In the genomic region with DNA sequence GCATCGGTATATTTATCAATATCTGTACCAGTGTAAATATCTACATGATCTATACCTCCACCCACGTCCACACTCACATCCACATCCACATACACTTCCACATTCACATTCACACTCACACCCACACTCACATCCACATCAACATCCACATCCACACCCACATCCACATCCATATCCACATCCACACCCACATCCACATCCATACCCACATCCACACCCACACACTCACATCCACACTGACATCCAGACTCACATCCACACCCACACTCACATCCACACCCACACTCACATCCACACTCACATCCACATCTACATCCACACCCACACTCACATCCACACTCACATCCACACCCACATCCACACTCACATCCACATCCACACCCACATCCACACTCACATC, we compare ENCODE assay signal across 20 cellular contexts.
DNase-seq lines count a peak whose midpoint lies in the region; ATAC-seq, FAIRE-seq and TF ChIP-seq lines count a peak whose summit lies in the region.
"Had no signal": no experiment of that assay in that cellular context is flagged by ENCODE, and none has a peak within 500 bp of the region (broad histone marks: within the 10 kb centered on the region; RNA-seq: fewer than 3 reads in every experiment).

No MANE protein-coding gene starts in this region.

- no peak overlapping the region for H3K9ac ChIP-seq in IMR-90 (ENCODE audit: low read depth, low read length)
- H3K9ac ChIP-seq: BLaER1 treated with 17β-estradiol and CSF1 and Interleukin-3, amounts not matched to agents 10 nM and 100 nM had no signal

- WGBS in IMR-90 (ENCODE audit: extremely low coverage in 2 of 2, insufficient read length in 1 of 2), 2 experiments = 20% methylated on average over 1 of the region's 2 CpGs; no CpG with 5 or more reads in 1 of the 2 experiments
- WGBS in esophagus muscularis mucosa = 81% methylated on average over 2 of the region's 2 CpGs

- no peak overlapping the region for H3K18ac ChIP-seq in IMR-90 (ENCODE audit: low read depth, low read length)

- intact Hi-C loops in IMR-90 (cut with micrococcal nuclease) (no loop called here), esophagus muscularis mucosa (cut with DNase I) (no loop called here)

- H3K36me3 ChIP-seq in IMR-90 (ENCODE audit: control insufficient read depth, insufficient read depth, low read length) = no peaks in the 10 kb centered on the region
- H3K36me3 ChIP-seq in esophagus muscularis mucosa = no peaks in the 10 kb centered on the region
- H3K36me3 ChIP-seq: BLaER1 treated with 17β-estradiol and CSF1 and Interleukin-3, amounts not matched to agents 10 nM and 100 nM had no signal

- H3K4me2 ChIP-seq in IMR-90 (ENCODE audit: low read depth, low read length) = no peak overlapping the region
- H3K4me2 ChIP-seq: A549; BLaER1 treated with 17β-estradiol and CSF1 and Interleukin-3, amounts not matched to agents 10 nM and 100 nM had no signal

- no peak overlapping the region for H3K56ac ChIP-seq in IMR-90 (ENCODE audit: extremely low read depth, insufficient read depth, low read length)

- in situ Hi-C loops in IMR-90 (cut with MboI; ENCODE audit: low sequenced_read_pairs) = no loop called here

- peak; percentile 21 for FAIRE-seq in GM12892 (lab: Jason Lieb, UNC)
- FAIRE-seq: A549, D721Med, G401.6, GM18507 had no signal

- H3K23ac ChIP-seq in IMR-90 (ENCODE audit: low read depth, low read length) = no peak overlapping the region

- POLR2A ChIA-PET in IMR-90 (lab: Charles Lee; ENCODE audit: unreplicated experiment) = no interaction called here

- H2AFZ ChIP-seq in IMR-90 (replicated peaks; ENCODE audit: low read length, poor library complexity) = no peak overlapping the region

- H3K79me1 ChIP-seq in IMR-90 (ENCODE audit: low read depth in 1 of 2, low read length in 2 of 2) = no peaks in the 10 kb centered on the region

- CTCF ChIA-PET in IMR-90 (lab: Yijun Ruan, JAX) = no interaction called here

- no peak overlapping the region for H4K5ac ChIP-seq in IMR-90 (ENCODE audit: low read depth, low read length)

- no TSS peak for BruUV-seq in IMR-90 (replicated peaks; lab: Mats Ljungman, UMichigan)

- no peak overlapping the region for H2BK15ac ChIP-seq in IMR-90 (ENCODE audit: low read depth, low read length)

- dilution Hi-C loops in IMR-90 (cut with HindIII; ENCODE audit: low sequenced_read_pairs, unreplicated experiment) = no loop called here

- H3K4me3 ChIP-seq in IMR-90 (ENCODE audit: insufficient read depth, low read depth, low read length) (no peak overlapping the region), esophagus muscularis mucosa (no peak overlapping the region)
- H3K4me3 ChIP-seq: A549; BLaER1 treated with 17β-estradiol and CSF1 and Interleukin-3, amounts not matched to agents 10 nM and 100 nM had no signal

- TF ChIP-seq EP300 in esophagus muscularis mucosa (IDR thresholded peaks at IDR 0.05) = no peak

- no peaks in the 10 kb centered on the region for H3K27me3 ChIP-seq in IMR-90 (ENCODE audit: control insufficient read depth, insufficient read depth, low read length)
- peaks cover 0 to 21% (median 0%) of the 10 kb centered on the region in 4 donors for H3K27me3 ChIP-seq in esophagus muscularis mucosa
- H3K27me3 ChIP-seq: BLaER1 treated with 17β-estradiol and CSF1 and Interleukin-3, amounts not matched to agents 10 nM and 100 nM had no signal

- no peak overlapping the region for H2BK20ac ChIP-seq in IMR-90 (ENCODE audit: low read depth, low read length)

- TF ChIP-seq CTCF in IMR-90 (conservative IDR thresholded peaks at IDR 0.05; ENCODE audit: low read depth, low read length) = no peak
- TF ChIP-seq CTCF in esophagus muscularis mucosa (IDR thresholded peaks at IDR 0.05) = no peak

- H4K91ac ChIP-seq in IMR-90 (ENCODE audit: insufficient read depth, low read depth, low read length) = no peak overlapping the region

- H4K8ac ChIP-seq in IMR-90 (ENCODE audit: low read depth in 2 of 2, low read length in 2 of 2) = no peak overlapping the region

- TF ChIP-seq RAD21 in IMR-90 (IDR thresholded peaks at IDR 0.05; ENCODE audit: low read length) = no peak

- no peak overlapping the region for H2AK5ac ChIP-seq in IMR-90 (ENCODE audit: low read depth, low read length)

- DNase-seq in GM12892 (ENCODE audit: insufficient read length) (no peak), IMR-90 (no peak), esophagus muscularis mucosa (ENCODE audit: extremely low spot score) (peak; percentile 60), HPDE6-E6E7 (ENCODE audit: extremely low spot score) (no peak)
- DNase-seq in activated CD8-positive, alpha-beta memory T cell treated with anti-CD3 and anti-CD28 coated beads, Interleukin-2, amount 50 U/mL, for 4 hours = no peak
- DNase-seq: AML-193; Caco-2; Calu3; CD4-positive, alpha-beta T cell; CD8-positive, alpha-beta T cell; DMS79 treated with DMSO at 0.1 percent for 48 hours; GF-D8 had no signal

- H3K27ac ChIP-seq in IMR-90 (ENCODE audit: insufficient read depth, low read length) (no peak overlapping the region), esophagus muscularis mucosa (replicated peaks in 1 of 4) (no peak overlapping the region)
- H3K27ac ChIP-seq: 22Rv1; A549; BLaER1 treated with 17β-estradiol and CSF1 and Interleukin-3, amounts not matched to agents 10 nM and 100 nM; C4-2B had no signal

- TF ChIP-seq POLR2A in GM12892 (IDR thresholded peaks at IDR 0.05; ENCODE audit: low read depth, low read length) (no peak), IMR-90 (IDR thresholded peaks at IDR 0.05; ENCODE audit: low read depth, low read length) (no peak), esophagus muscularis mucosa (IDR thresholded peaks at IDR 0.05; ENCODE audit: low read depth) (no peak)

- peaks cover 31% of the 10 kb centered on the region; the same call in 1 of the 2 replicates for H3K9me3 ChIP-seq in IMR-90 (ENCODE audit: control insufficient read depth, insufficient read depth, low read length)
- H3K9me3 ChIP-seq in esophagus muscularis mucosa = peaks cover 0 to 4% (median 0%) of the 10 kb centered on the region in 4 donors
- H3K9me3 ChIP-seq: A549, Caco-2 had no signal

- ATAC-seq in IMR-90 (ENCODE audit: low read depth) (no peak), HG03045 (IDR thresholded peaks at IDR 0.05; ENCODE audit: unreplicated experiment) (no peak)
- ATAC-seq: A549; CD8-positive, alpha-beta T cell had no signal

- no peaks in the 10 kb centered on the region for H3K9me1 ChIP-seq in IMR-90 (ENCODE audit: insufficient read depth, low read length)

- H3K14ac ChIP-seq in IMR-90 (replicated peaks; ENCODE audit: low read depth, low read length) = no peak overlapping the region

- no peak overlapping the region for H3K4ac ChIP-seq in IMR-90 (ENCODE audit: low read depth, low read length)

- no peak overlapping the region for H2AK9ac ChIP-seq in IMR-90 (replicated peaks; ENCODE audit: low read depth, low read length, poor library complexity)

- H4K20me1 ChIP-seq in IMR-90 (ENCODE audit: insufficient read depth, low read length) = no peaks in the 10 kb centered on the region
- H4K20me1 ChIP-seq: BLaER1 treated with 17β-estradiol and CSF1 and Interleukin-3, amounts not matched to agents 10 nM and 100 nM had no signal

- H2BK5ac ChIP-seq in IMR-90 (ENCODE audit: low read depth, low read length, poor library complexity, severe bottlenecking) = peak overlapping the region; percentile 72

- H3K4me1 ChIP-seq in IMR-90 (ENCODE audit: control insufficient read depth, insufficient read depth, low read length) (no peaks in the 10 kb centered on the region), esophagus muscularis mucosa (no peaks in the 10 kb centered on the region)
- H3K4me1 ChIP-seq: A549; BLaER1 treated with 17β-estradiol and CSF1 and Interleukin-3, amounts not matched to agents 10 nM and 100 nM; Caco-2 had no signal

- no peak overlapping the region for H2BK120ac ChIP-seq in IMR-90 (ENCODE audit: low read depth, low read length)

TF ChIP-seq in IMR-90, 13 proteins besides CTCF, POLR2A, EP300 and RAD21:
- no peak for TF ChIP-seq MAFK (IDR thresholded peaks at IDR 0.05; ENCODE audit: low read depth, low read length)
- TF ChIP-seq BHLHE40 (IDR thresholded peaks at IDR 0.05; ENCODE audit: low read depth, low read length) = no peak
- TF ChIP-seq, protein P1, sequence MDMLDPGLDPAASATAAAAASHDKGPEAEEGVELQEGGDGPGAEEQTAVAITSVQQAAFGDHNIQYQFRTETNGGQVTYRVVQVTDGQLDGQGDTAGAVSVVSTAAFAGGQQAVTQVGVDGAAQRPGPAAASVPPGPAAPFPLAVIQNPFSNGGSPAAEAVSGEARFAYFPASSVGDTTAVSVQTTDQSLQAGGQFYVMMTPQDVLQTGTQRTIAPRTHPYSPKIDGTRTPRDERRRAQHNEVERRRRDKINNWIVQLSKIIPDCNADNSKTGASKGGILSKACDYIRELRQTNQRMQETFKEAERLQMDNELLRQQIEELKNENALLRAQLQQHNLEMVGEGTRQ (IDR thresholded peaks at IDR 0.05; ENCODE audit: low read depth, low read length) = no peak
- no peak for TF ChIP-seq MAZ (IDR thresholded peaks at IDR 0.05; ENCODE audit: borderline replicate concordance, low read depth, low read length)
- TF ChIP-seq CEBPB (IDR thresholded peaks at IDR 0.05; ENCODE audit: low read depth, low read length) = no peak
- TF ChIP-seq CHD1 (IDR thresholded peaks at IDR 0.05; ENCODE audit: low read depth, low read length) = no peak
- TF ChIP-seq, protein P2, sequence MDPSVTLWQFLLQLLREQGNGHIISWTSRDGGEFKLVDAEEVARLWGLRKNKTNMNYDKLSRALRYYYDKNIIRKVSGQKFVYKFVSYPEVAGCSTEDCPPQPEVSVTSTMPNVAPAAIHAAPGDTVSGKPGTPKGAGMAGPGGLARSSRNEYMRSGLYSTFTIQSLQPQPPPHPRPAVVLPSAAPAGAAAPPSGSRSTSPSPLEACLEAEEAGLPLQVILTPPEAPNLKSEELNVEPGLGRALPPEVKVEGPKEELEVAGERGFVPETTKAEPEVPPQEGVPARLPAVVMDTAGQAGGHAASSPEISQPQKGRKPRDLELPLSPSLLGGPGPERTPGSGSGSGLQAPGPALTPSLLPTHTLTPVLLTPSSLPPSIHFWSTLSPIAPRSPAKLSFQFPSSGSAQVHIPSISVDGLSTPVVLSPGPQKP (IDR thresholded peaks at IDR 0.05; ENCODE audit: borderline replicate concordance, low read depth, low read length) = no peak
- TF ChIP-seq MXI1 (IDR thresholded peaks at IDR 0.05; ENCODE audit: borderline replicate concordance, low read depth, low read length) = no peak
- no peak for TF ChIP-seq SMC3 (IDR thresholded peaks at IDR 0.05; ENCODE audit: low read depth, low read length)
- no peak for TF ChIP-seq RCOR1 (IDR thresholded peaks at IDR 0.05; ENCODE audit: insufficient replicate concordance, low read length)
- TF ChIP-seq FOS (IDR thresholded peaks at IDR 0.05; ENCODE audit: low read depth, low read length) = no peak
- no peak for TF ChIP-seq NFE2L2 (IDR thresholded peaks at IDR 0.05; ENCODE audit: low read depth, low read length)
- TF ChIP-seq RFX5 (IDR thresholded peaks at IDR 0.05; ENCODE audit: low read depth, low read length) = no peak
